Comparison of ENCODE assay signal across 11 cellular contexts in genomic region chr11:73414977-73415492, GRCh38. TPM values are rescaled to one million over a fixed set of nuclear protein-coding genes. Genes with fewer than 3 reads are reported as not detected.
DNase-seq lines count a peak whose midpoint lies in the region; ATAC-seq and TF ChIP-seq lines count a peak whose summit lies in the region.
"Had no signal": no experiment of that assay in that cellular context is flagged by ENCODE, and none has a peak within 500 bp of the region (broad histone marks: within the 10 kb centered on the region; RNA-seq: fewer than 3 reads in every experiment).

No MANE protein-coding gene starts in this region.

- DNase-seq in stimulated activated naive CD8-positive, alpha-beta T cell treated with anti-CD3 and anti-CD28 coated beads, Interleukin-15, amount 100 ng/mL, for 72 hours, result no peak
- no peak for DNase-seq in stimulated activated naive CD8-positive, alpha-beta T cell treated with anti-CD3 and anti-CD28 coated beads, Interleukin-15, Interleukin-2, amounts not matched to agents 100 U/mL and 50 U/mL, for 24 hours
- peak; percentile 62 for DNase-seq in astrocyte of the spinal cord (ENCODE audit: low read depth, low spot score)
- DNase-seq in NAMALWA (ENCODE audit: low spot score), result no peak
- DNase-seq: activated naive CD4-positive, alpha-beta T cell treated with Interleukin-2 at 50 U/mL for 16 hours had no signal

- no peaks in the 10 kb centered on the region for H3K27me3 Mint-ChIP-seq in stimulated activated naive CD8-positive, alpha-beta T cell treated with anti-CD3 and anti-CD28 coated beads, Interleukin-15, amount 100 ng/mL, for 72 hours

- peak; percentile 33 for ATAC-seq in stimulated activated naive CD8-positive, alpha-beta T cell treated with anti-CD3 and anti-CD28 coated beads, Interleukin-15, amount 100 ng/mL, for 72 hours
- ATAC-seq in stimulated activated naive CD8-positive, alpha-beta T cell treated with anti-CD3 and anti-CD28 coated beads, Interleukin-15, Interleukin-2, amounts not matched to agents 100 U/mL and 50 U/mL, for 24 hours, result no peak
- ATAC-seq in GM21360 (IDR thresholded peaks at IDR 0.05; ENCODE audit: unreplicated experiment), result no peak
- ATAC-seq in GM18867 (IDR thresholded peaks at IDR 0.05; ENCODE audit: unreplicated experiment), result no peak
- ATAC-seq in HG03442 (IDR thresholded peaks at IDR 0.05; ENCODE audit: unreplicated experiment), result no peak

- whole genome bisulfite sequencing in mesodermal cell (ENCODE audit: insufficient coverage in 2 of 2), 2 experiments, result no CpG with 5 or more reads among the region's 1 CpG

- H3K27ac Mint-ChIP-seq in stimulated activated naive CD8-positive, alpha-beta T cell treated with anti-CD3 and anti-CD28 coated beads, Interleukin-15, amount 100 ng/mL, for 72 hours, result no peak overlapping the region

- peaks cover 33% of the 10 kb centered on the region for H3K4me1 ChIP-seq in mesodermal cell (ENCODE audit: control insufficient read depth, insufficient read depth, low read length, poor library complexity, severe bottlenecking)
- H3K4me1 ChIP-seq: BLaER1 had no signal

- no peaks in the 10 kb centered on the region for H3K9me3 Mint-ChIP-seq in stimulated activated naive CD8-positive, alpha-beta T cell treated with anti-CD3 and anti-CD28 coated beads, Interleukin-15, amount 100 ng/mL, for 72 hours

- peaks cover 6% of the 10 kb centered on the region for H3K4me1 Mint-ChIP-seq in stimulated activated naive CD8-positive, alpha-beta T cell treated with anti-CD3 and anti-CD28 coated beads, Interleukin-15, amount 100 ng/mL, for 72 hours

- no peak overlapping the region for H3K4me3 ChIP-seq in astrocyte of the spinal cord (ENCODE audit: low read depth, low read length)
- no peak overlapping the region for H3K4me3 ChIP-seq in mesodermal cell (ENCODE audit: extremely low read depth, insufficient read depth, low read length, poor library complexity, severe bottlenecking)
- H3K4me3 ChIP-seq: BLaER1, SJSA1 had no signal

- no peak for TF ChIP-seq CTCF in astrocyte of the spinal cord (IDR thresholded peaks at IDR 0.05; ENCODE audit: low read depth, low read length)

- in situ Hi-C loops in astrocyte of the spinal cord (cut with HindIII; ENCODE audit: low sequenced_read_pairs), result no loop called here

- peak overlapping the region; percentile 62 for H3K27ac ChIP-seq in mesodermal cell (ENCODE audit: low read depth, low read length, severe bottlenecking)
- H3K27ac ChIP-seq: BLaER1, SJSA1 had no signal

- H3K4me3 Mint-ChIP-seq in stimulated activated naive CD8-positive, alpha-beta T cell treated with anti-CD3 and anti-CD28 coated beads, Interleukin-15, amount 100 ng/mL, for 72 hours, result no peak overlapping the region

- H3K9me3 ChIP-seq in mesodermal cell (ENCODE audit: control insufficient read depth, low read length), result no peaks in the 10 kb centered on the region
- H3K9me3 ChIP-seq: BLaER1, SJSA1 had no signal

- H3K36me3 ChIP-seq in mesodermal cell (ENCODE audit: control insufficient read depth, insufficient read depth, low read length), result peaks cover 32% of the 10 kb centered on the region

RNA-seq across cellular contexts. Expression of gene RELT, which starts 38.8 kb away (rescaled TPM):
- 9.1 TPM for polyA plus RNA-seq in mesodermal cell (2013, experiment 1 of 2)
- 6.0 TPM for polyA plus RNA-seq in mesodermal cell (2013, experiment 2 of 2)
